Comparison of ENCODE assay signal across 12 cellular contexts in genomic region chr11:12050470-12050891, GRCh38. TPM values are rescaled to one million over a fixed set of nuclear protein-coding genes. Genes with fewer than 3 reads are reported as not detected.
DNase-seq lines count a peak whose midpoint lies in the region; ATAC-seq, FAIRE-seq and TF ChIP-seq lines count a peak whose summit lies in the region.
"Had no signal": no experiment of that assay in that cellular context is flagged by ENCODE, and none has a peak within 500 bp of the region (broad histone marks: within the 10 kb centered on the region; RNA-seq: fewer than 3 reads in every experiment).

No MANE protein-coding gene starts in this region.

- no peak overlapping the region for H2BK120ac ChIP-seq in mesenchymal stem cell (ENCODE audit: low read depth, low read length)

- no peaks in the 10 kb centered on the region for H3K36me3 Mint-ChIP-seq in brain
- H3K36me3 Mint-ChIP-seq: activated naive CD4-positive, alpha-beta T cell treated with anti-CD3 and anti-CD28 coated beads, Interleukin-2, amount 50 U/mL, for 24 hours had no signal

- H3K27ac Mint-ChIP-seq in brain: peak overlapping the region in 4 of 5 experiments; percentile 71 to 90 (median 78)
- H3K27ac Mint-ChIP-seq: activated naive CD4-positive, alpha-beta T cell treated with anti-CD3 and anti-CD28 coated beads, Interleukin-2, amount 50 U/mL, for 24 hours had no signal

- no peak overlapping the region for H3K4me2 ChIP-seq in mesenchymal stem cell (ENCODE audit: low read length, poor library complexity, severe bottlenecking)

- peaks cover 25% of the 10 kb centered on the region for H3K4me1 Mint-ChIP-seq in brain

- H3K23ac ChIP-seq in mesenchymal stem cell (ENCODE audit: low read length in 2 of 2): no peak overlapping the region

- peak overlapping the region; percentile 15 to 44 for H2BK12ac ChIP-seq in mesenchymal stem cell (ENCODE audit: low read length in 2 of 2)

- H3K4me3 Mint-ChIP-seq in brain: no peak overlapping the region
- H3K4me3 Mint-ChIP-seq: activated naive CD4-positive, alpha-beta T cell treated with anti-CD3 and anti-CD28 coated beads, Interleukin-2, amount 50 U/mL, for 24 hours; nephron had no signal

- no peak overlapping the region for H3K9ac ChIP-seq in mesenchymal stem cell (ENCODE audit: low read length)

- no peak for TF ChIP-seq CTCF in right atrium auricular region (IDR thresholded peaks at IDR 0.05)
- TF ChIP-seq CTCF in brain (conservative IDR thresholded peaks at IDR 0.05): no peak

- ATAC-seq in left ventricle myocardium superior: no peak

- H2AK5ac ChIP-seq in mesenchymal stem cell (ENCODE audit: low read length, severe bottlenecking): no peak overlapping the region

- H2BK5ac ChIP-seq in mesenchymal stem cell (ENCODE audit: low read depth, low read length, poor library complexity, severe bottlenecking): no peak overlapping the region

- peak overlapping the region; percentile 20 for H4K8ac ChIP-seq in mesenchymal stem cell (ENCODE audit: low read length)

- peak overlapping the region in 1 of 2 donors; percentile 54 for H3K27ac ChIP-seq in right atrium auricular region
- no peak overlapping the region for H3K27ac ChIP-seq in mesenchymal stem cell (ENCODE audit: low read length, poor library complexity, severe bottlenecking)

- peaks cover 0 to 6% (median 4%) of the 10 kb centered on the region in 5 experiments for H3K9me3 Mint-ChIP-seq in brain
- H3K9me3 Mint-ChIP-seq: activated naive CD4-positive, alpha-beta T cell treated with anti-CD3 and anti-CD28 coated beads, Interleukin-2, amount 50 U/mL, for 24 hours had no signal

- no peak overlapping the region for H2AFZ ChIP-seq in mesenchymal stem cell (ENCODE audit: low read depth, low read length)

- H3K4ac ChIP-seq in mesenchymal stem cell (ENCODE audit: low read depth in 1 of 2, low read length in 2 of 2): no peak overlapping the region

- intact Hi-C loops in left ventricle myocardium superior (cut with micrococcal nuclease): no loop called here

- H3K27me3 Mint-ChIP-seq in brain: peaks cover 13% of the 10 kb centered on the region
- H3K27me3 Mint-ChIP-seq: activated naive CD4-positive, alpha-beta T cell treated with anti-CD3 and anti-CD28 coated beads, Interleukin-2, amount 50 U/mL, for 24 hours had no signal

- H3K36me3 ChIP-seq in right atrium auricular region: no peaks in the 10 kb centered on the region
- H3K36me3 ChIP-seq in mesenchymal stem cell (ENCODE audit: control insufficient read depth in 1 of 2, insufficient read depth in 2 of 2, low read depth in 1 of 2, low read length in 2 of 2): no peaks in the 10 kb centered on the region

- no peak overlapping the region for H4K91ac ChIP-seq in mesenchymal stem cell (ENCODE audit: low read length)

- peaks cover 0 to 31% of the 10 kb centered on the region in 2 donors for H3K4me1 ChIP-seq in right atrium auricular region
- peaks cover 13% of the 10 kb centered on the region for H3K4me1 ChIP-seq in mesenchymal stem cell (ENCODE audit: control insufficient read depth, insufficient read depth, low read depth, low read length)

- FAIRE-seq in GM19239 (lab: Jason Lieb, UNC): no peak

- no peak overlapping the region for H3K14ac ChIP-seq in mesenchymal stem cell (ENCODE audit: low read length in 2 of 2)

- 72% methylated on average over 5 of the region's 5 CpGs for WGBS in mesenchymal stem cell

- H3K27me3 ChIP-seq in right atrium auricular region (no peaks in the 10 kb centered on the region), mesenchymal stem cell (ENCODE audit: control insufficient read depth in 1 of 2, insufficient read depth in 1 of 2, low read length in 2 of 2) (no peaks in the 10 kb centered on the region)

- H3K9me3 ChIP-seq in right atrium auricular region (no peaks in the 10 kb centered on the region), mesenchymal stem cell (ENCODE audit: control insufficient read depth, low read length) (no peaks in the 10 kb centered on the region)

- no peak overlapping the region for H3K4me3 ChIP-seq in right atrium auricular region
- no peak overlapping the region for H3K4me3 ChIP-seq in mesenchymal stem cell (ENCODE audit: insufficient read depth in 1 of 2, low read depth in 1 of 2, low read length in 2 of 2)

- H3K79me1 ChIP-seq in mesenchymal stem cell (replicated peaks; ENCODE audit: low read length, poor library complexity, severe bottlenecking): no peaks in the 10 kb centered on the region

- H3K18ac ChIP-seq in mesenchymal stem cell (ENCODE audit: low read depth in 1 of 2, low read length in 2 of 2): peak overlapping the region; percentile 18 to 48

- peak; percentile 58 for DNase-seq in right atrium auricular region (ENCODE audit: low spot score)
- DNase-seq in left ventricle myocardium superior: no peak
- no peak for DNase-seq in mesenchymal stem cell
- DNase-seq in GM19238 (ENCODE audit: insufficient read length, low spot score): no peak
- DNase-seq in cortex of kidney (lab: John Stamatoyannopoulos, UW): no peak
- DNase-seq in GM19239 (ENCODE audit: insufficient read length, low spot score): no peak
- DNase-seq in stimulated activated CD4-positive, alpha-beta T cell treated with anti-CD3 and anti-CD28 coated beads, Interleukin-2, amount 100 ng/mL, for 48 hours: no peak
- DNase-seq: AML-193, T-helper 9 cell had no signal

- peak overlapping the region; percentile 89 for H2BK15ac ChIP-seq in mesenchymal stem cell (ENCODE audit: low read depth, poor library complexity, severe bottlenecking)

RNA-seq across cellular contexts. Expression of gene DKK3, which starts 42.1 kb away (rescaled TPM):
- total RNA-seq in right atrium auricular region (1,000 to 10,000 TPM; 2,934 to 5,316 TPM), left ventricle myocardium superior (657 TPM)
- 236 TPM for polyA plus RNA-seq in brain (ENCODE audit: insufficient read depth, low read depth, low replicate concordance)
- 686 TPM for polyA plus RNA-seq in mesenchymal stem cell (2013, experiment 1 of 2)
- polyA plus RNA-seq in mesenchymal stem cell (2013, experiment 2 of 2): 701 TPM

RNA-seq across cellular contexts. Expression of gene MICAL2, which starts 59.9 kb away (rescaled TPM):
- 10 to 100 TPM; 77.6 to 84.5 TPM for total RNA-seq in right atrium auricular region
- 57.1 TPM for total RNA-seq in left ventricle myocardium superior
- 62.9 TPM for polyA plus RNA-seq in brain (ENCODE audit: insufficient read depth, low read depth, low replicate concordance)
- 96.9 TPM for polyA plus RNA-seq in mesenchymal stem cell (2013, experiment 1 of 2)
- 100 TPM for polyA plus RNA-seq in mesenchymal stem cell (2013, experiment 2 of 2)
